In the genomic region with DNA sequence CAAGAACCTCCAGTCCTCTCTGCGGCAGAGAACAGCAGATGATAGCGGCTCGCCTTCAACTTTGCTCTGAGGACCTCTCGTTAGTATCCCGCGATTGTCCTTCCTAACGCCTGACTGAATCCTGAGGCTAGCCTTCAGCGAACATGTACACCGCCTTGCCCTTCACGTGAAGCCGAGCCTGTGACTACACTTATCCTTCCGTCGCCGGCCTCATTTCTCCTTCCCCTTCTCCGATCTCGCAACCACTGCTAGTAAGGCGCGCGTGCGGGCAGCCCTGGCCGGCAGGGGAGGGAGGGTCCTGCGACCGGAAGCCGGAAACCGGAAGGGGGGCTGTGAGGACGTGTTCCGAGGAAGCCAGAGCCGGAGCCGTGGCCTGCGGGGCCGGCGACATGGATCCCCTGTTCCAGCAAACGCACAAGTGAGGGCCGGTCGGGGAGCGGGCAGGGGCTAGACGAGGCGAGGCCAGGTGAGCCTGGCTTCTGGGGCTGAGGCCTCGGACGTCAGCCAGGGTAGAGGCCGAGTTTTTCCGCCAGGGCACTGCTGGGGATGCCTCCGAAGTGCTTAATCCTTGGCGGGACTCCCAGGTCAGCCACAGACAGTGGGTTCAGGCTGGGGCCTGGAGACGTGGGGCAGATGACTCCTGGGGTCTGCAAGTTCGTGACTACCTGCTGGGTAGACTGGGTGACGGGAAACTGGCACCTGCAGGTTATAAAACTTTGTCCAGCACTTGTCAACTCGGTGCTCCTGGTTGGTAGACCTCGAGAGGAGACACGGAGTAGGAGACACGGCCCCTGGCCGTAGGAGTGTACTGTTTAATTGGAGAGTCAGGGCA, we compare ENCODE assay signal across 8 cellular contexts. TPM values are rescaled to one million over a fixed set of nuclear protein-coding genes. Genes with fewer than 3 reads are reported as not detected.
DNase-seq lines count a peak whose midpoint lies in the region; ATAC-seq and TF ChIP-seq lines count a peak whose summit lies in the region.

A gene (plus strand): TSS at position 357 of the 832 bp plus-strand sequence. CDS start 33 bp downstream, at position 390.

- H3K4me2 ChIP-seq in smooth muscle cell = peak within 1 kb of the TSS; percentile 90

- peak within 1 kb of the TSS; percentile 99 for H2AFZ ChIP-seq in smooth muscle cell (ENCODE audit: low read depth)

- H3K4me1 ChIP-seq in breast epithelium = no peaks in the 10 kb centered on the region
- peaks cover 8% of the 10 kb centered on the region for H3K4me1 ChIP-seq in smooth muscle cell (ENCODE audit: low read depth)

- TF ChIP-seq POLR2A in breast epithelium (IDR thresholded peaks at IDR 0.05) = peak; percentile 86

- peaks cover 6% of the 10 kb centered on the region for H3F3A ChIP-seq in smooth muscle cell (ENCODE audit: low read depth)

- no peaks in the 10 kb centered on the region for H3K27me3 ChIP-seq in WERI-Rb-1 (ENCODE audit: insufficient read depth, low read depth, severe bottlenecking)
- no peaks in the 10 kb centered on the region for H3K27me3 ChIP-seq in breast epithelium
- H3K27me3 ChIP-seq in smooth muscle cell (ENCODE audit: low read depth) = no peaks in the 10 kb centered on the region

- WGBS in smooth muscle cell (ENCODE audit: low lambda C conversion rate) = under 1% methylated on average over 49 of the region's 52 CpGs

- peak; percentile 88 for DNase-seq in ACHN
- DNase-seq in NCI-H2196 (lab: John Stamatoyannopoulos, UW; ENCODE audit: unreplicated experiment) = peak; percentile 95
- DNase-seq in WERI-Rb-1 = peak; percentile 95
- DNase-seq in breast epithelium (ENCODE audit: low spot score in 2 of 2) = peak; percentile 65 to 77
- DNase-seq in iPS-NIHi7 (ENCODE audit: extremely low spot score) = peak; percentile 95
- peak; percentile 63 for DNase-seq in smooth muscle cell (lab: John Stamatoyannopoulos, UW; ENCODE audit: unreplicated experiment)

- H3K4me3 ChIP-seq in WERI-Rb-1 (ENCODE audit: low read depth, low read length) (peak within 1 kb of the TSS; percentile 68), breast epithelium (peak within 1 kb of the TSS; percentile 78 to 97 (median 94)), smooth muscle cell (peak within 1 kb of the TSS; percentile 94)

- in situ Hi-C loops in ACHN (cut with HindIII; ENCODE audit: low pct_ligation_motif_present, low pct_unique_long_range_greater_than_20kb, low sequenced_read_pairs) = no loop called here

- TF ChIP-seq CTCF in WERI-Rb-1 (IDR thresholded peaks at IDR 0.05; ENCODE audit: low read depth, low read length) (no peak), breast epithelium (IDR thresholded peaks at IDR 0.05) (peak in 2 of 3 donors; percentile 16 to 25), smooth muscle cell (IDR thresholded peaks at IDR 0.05; ENCODE audit: borderline replicate concordance, insufficient read depth, poor library complexity, severe bottlenecking) (no peak)

- intact Hi-C loops in breast epithelium (cut with DNase I; ENCODE audit: low total_unique reads) = no loop called here

- H3K9ac ChIP-seq in smooth muscle cell (ENCODE audit: low read depth) = peak within 1 kb of the TSS; percentile 98

- peaks cover 3% of the 10 kb centered on the region for H3K9me3 ChIP-seq in WERI-Rb-1 (ENCODE audit: severe bottlenecking)
- no peaks in the 10 kb centered on the region for H3K9me3 ChIP-seq in breast epithelium
- no peaks in the 10 kb centered on the region for H3K9me3 ChIP-seq in smooth muscle cell (replicated peaks; ENCODE audit: low read depth)

- peak; percentile 87 for ATAC-seq in GM18868 (IDR thresholded peaks at IDR 0.05; ENCODE audit: unreplicated experiment)
- peak; percentile 87 for ATAC-seq in HG03108 (IDR thresholded peaks at IDR 0.05; ENCODE audit: unreplicated experiment)

- H3K27ac ChIP-seq in WERI-Rb-1 (peak within 1 kb of the TSS; percentile 98), breast epithelium (peak within 1 kb of the TSS; percentile 94 to 98), smooth muscle cell (ENCODE audit: low read depth) (peak within 1 kb of the TSS; percentile 99)

- peaks cover 39% of the 10 kb centered on the region for H4K20me1 ChIP-seq in smooth muscle cell (ENCODE audit: low read depth)

- H3K36me3 ChIP-seq in WERI-Rb-1 = no peaks in the 10 kb centered on the region; the same call in 1 of the 2 replicates
- no peaks in the 10 kb centered on the region for H3K36me3 ChIP-seq in breast epithelium
- H3K36me3 ChIP-seq in smooth muscle cell (ENCODE audit: low read depth) = no peaks in the 10 kb centered on the region

- peaks cover 51% of the 10 kb centered on the region for H3K79me2 ChIP-seq in smooth muscle cell (ENCODE audit: low read depth)

RNA-seq across cellular contexts. Expression of the gene that starts here (rescaled TPM):
- total RNA-seq in breast epithelium (10 to 100 TPM; 41.0 to 57.7 (median 50.9) TPM), smooth muscle cell (38.0 and 48.9 TPM in 2 replicates)
- 64.5 and 70.6 TPM in 2 replicates for polyA plus RNA-seq in smooth muscle cell

Comparison
In these comparisons a context has a peak if more than half of its experiments do, and no peak if none do; other contexts are left out.
1. Peak in every context shown above with its lines: DNase-seq, ATAC-seq, H3K4me3 ChIP-seq and H3K27ac ChIP-seq.
2. CTCF ChIP-seq: peak in breast epithelium (2 of 3); none in WERI-Rb-1 (single experiment) and smooth muscle cell (single experiment).